ENCODE assay signal across 17 cellular contexts in the genomic region with DNA sequence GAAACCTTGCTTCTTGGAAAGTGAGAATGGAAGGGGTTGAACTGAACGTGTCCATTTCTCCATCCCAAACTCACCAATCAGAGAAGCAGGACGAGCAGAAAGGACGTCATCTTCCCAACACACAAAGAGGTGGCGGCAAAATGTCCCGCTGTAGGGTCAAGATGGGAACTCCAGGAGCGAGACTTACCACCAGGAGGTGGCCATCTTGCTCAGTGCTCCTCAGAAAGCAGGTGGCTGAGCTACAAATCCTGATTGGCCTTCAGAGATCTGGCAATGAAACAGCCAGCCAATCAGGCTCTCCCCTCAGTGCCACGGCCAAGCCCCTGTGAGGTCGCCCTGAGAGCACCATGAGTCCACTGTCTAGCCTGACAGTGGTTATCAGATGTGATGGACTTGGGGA.
"Had no signal": no experiment of that assay in that cellular context is flagged by ENCODE, and none has a peak within 500 bp of the region (broad histone marks: within the 10 kb centered on the region; RNA-seq: fewer than 3 reads in every experiment).

No MANE protein-coding gene starts in this region.

- DNase-seq: activated CD4-positive, alpha-beta T cell treated with anti-CD3 and anti-CD28 coated beads, Interleukin-2, amount 50 U/mL, for 1 hour; activated CD8-positive, alpha-beta memory T cell treated with anti-CD3 and anti-CD28 coated beads for 24 hours; activated gamma-delta T cell treated with Interleukin-2 at 50 U/mL for 16 hours; amniotic stem cell; caudate nucleus; kidney; left lung; mammary epithelial cell; naive B cell; posterior cingulate gyrus; retina; stimulated activated CD4-positive, alpha-beta T cell treated with anti-CD3 and anti-CD28 coated beads, Interleukin-2, amount 100 ng/mL, for 48 hours; stimulated activated naive CD4-positive, alpha-beta T cell; T-helper 9 cell; trophoblast cell had no signal

- H3K36me3 ChIP-seq: gastroesophageal sphincter, left lung had no signal

- H3K4me1 ChIP-seq: gastroesophageal sphincter, left lung had no signal

- H3K4me3 ChIP-seq: gastroesophageal sphincter, left lung had no signal

- ATAC-seq: activated CD4-positive, CD25-positive, alpha-beta regulatory T cell treated with anti-CD3 and anti-CD28 coated beads, Interleukin-2, amount 50 U/mL, for 24 hours; gastroesophageal sphincter; left lung had no signal

- H3K27ac ChIP-seq: gastroesophageal sphincter, left lung had no signal

- H3K27me3 ChIP-seq: left lung had no signal

- H3K9me3 ChIP-seq: gastroesophageal sphincter, left lung had no signal
